Comparison of ENCODE assay signal across 8 cellular contexts in the genomic region with DNA sequence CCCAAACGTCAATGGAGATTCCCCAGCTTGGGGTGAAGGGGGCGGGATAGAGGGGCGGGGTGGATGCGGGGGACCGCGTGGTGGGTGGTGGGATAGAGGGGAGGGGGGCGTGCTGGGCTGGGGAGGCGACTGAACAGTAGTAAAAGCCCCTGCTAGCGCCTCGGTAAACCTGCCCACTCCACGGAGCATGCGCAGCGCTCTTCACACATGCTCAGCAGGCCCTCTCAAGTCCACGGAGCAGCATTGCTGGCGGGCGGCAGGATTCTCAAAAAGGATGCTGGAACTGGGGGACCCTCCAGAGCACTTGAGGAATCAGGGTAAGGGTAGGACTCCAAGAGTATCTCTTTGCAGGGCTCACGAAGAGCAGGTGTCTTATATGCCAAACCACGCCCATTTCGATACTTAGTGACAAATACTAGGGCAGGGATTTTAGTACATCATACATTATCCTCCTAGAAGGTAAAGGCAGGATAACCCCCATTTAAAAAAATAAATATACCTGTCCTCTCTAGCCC. TPM values are rescaled to one million over a fixed set of nuclear protein-coding genes. Genes with fewer than 3 reads are reported as not detected.
A peak's percentile ranks its signal among the peaks of the same experiment; 100 is the strongest.
DNase-seq lines count a peak whose midpoint lies in the region; ATAC-seq and TF ChIP-seq lines count a peak whose summit lies in the region.

No MANE protein-coding gene starts in this region.

- no peak overlapping the region for H3K27ac ChIP-seq in SU-DHL-6 (ENCODE audit: low read depth, low read length)

- peak; percentile 67 for ATAC-seq in GM18498 (IDR thresholded peaks at IDR 0.05; ENCODE audit: unreplicated experiment)
- ATAC-seq in HG03571 (IDR thresholded peaks at IDR 0.05; ENCODE audit: unreplicated experiment), result peak; percentile 62
- peak in 1 of 2 donors; percentile 41 for ATAC-seq in naive thymus-derived CD8-positive, alpha-beta T cell

- H3K4me1 Mint-ChIP-seq in naive thymus-derived CD8-positive, alpha-beta T cell, result peaks cover 0 to 6% (median 5%) of the 10 kb centered on the region in 4 donors

- peaks cover 0 to 21% (median 10%) of the 10 kb centered on the region in 9 donors for H3K9me3 Mint-ChIP-seq in naive thymus-derived CD8-positive, alpha-beta T cell

- H3K27me3 Mint-ChIP-seq in naive thymus-derived CD8-positive, alpha-beta T cell, result peaks cover 8 to 48% (median 27%) of the 10 kb centered on the region in 5 donors

- H2AFZ ChIP-seq in SU-DHL-6 (ENCODE audit: low read depth, low read length, severe bottlenecking), result peak overlapping the region; percentile 74

- peak overlapping the region; percentile 61 for H3K4me3 ChIP-seq in AG04449 (ENCODE audit: low read depth, low read length)
- peak overlapping the region; percentile 70 for H3K4me3 ChIP-seq in SU-DHL-6 (ENCODE audit: insufficient read depth, low read length, poor library complexity, severe bottlenecking)

- TF ChIP-seq CTCF in AG04449 (IDR thresholded peaks at IDR 0.05; ENCODE audit: insufficient read depth, low read length, missing control alignments) (no peak), SU-DHL-6 (IDR thresholded peaks at IDR 0.05; ENCODE audit: insufficient read depth, low read length, poor library complexity, severe bottlenecking) (no peak)

- peak overlapping the region; percentile 86 for H3K4me2 ChIP-seq in SU-DHL-6 (ENCODE audit: low read depth, low read length, poor library complexity, severe bottlenecking)

- peaks cover 3% of the 10 kb centered on the region; the same call in 1 of the 2 replicates for H3F3A ChIP-seq in SU-DHL-6 (ENCODE audit: insufficient read depth)

- no peaks in the 10 kb centered on the region for H3K9me3 ChIP-seq in SU-DHL-6 (ENCODE audit: insufficient read depth, low read length)

- peak overlapping the region in 9 of 10 donors; percentile 18 to 71 (median 51) for H3K4me3 Mint-ChIP-seq in naive thymus-derived CD8-positive, alpha-beta T cell

- H4K20me1 ChIP-seq in SU-DHL-6 (ENCODE audit: low read depth, low read length), result no peaks in the 10 kb centered on the region

- DNase-seq in AG04449 (ENCODE audit: low read depth, low spot score) (no peak), fibroblast of peridontal ligament (ENCODE audit: extremely low read depth) (peak; percentile 57), RPMI8226 (no peak), Kasumi-1 (lab: John Stamatoyannopoulos, UW) (no peak)
- DNase-seq in naive thymus-derived CD8-positive, alpha-beta T cell, result peak in 2 of 10 donors; percentile 1 to 52

- no peaks in the 10 kb centered on the region for H3K27me3 ChIP-seq in SU-DHL-6 (ENCODE audit: low read length)

- POLR2A ChIA-PET in AG04449 (lab: Yijun Ruan, JAX), result no interaction called here
- POLR2A ChIA-PET in naive thymus-derived CD8-positive, alpha-beta T cell (lab: Charles Lee), result no interaction called here

- H3K79me2 ChIP-seq in SU-DHL-6 (ENCODE audit: insufficient read depth, low read length), result peaks cover 8% of the 10 kb centered on the region; the same call in 1 of the 2 replicates

- CTCF ChIA-PET in AG04449 (lab: Yijun Ruan, JAX), result interaction anchor here (0.6 to 1.3 kb wide), 2 partner anchors 57 to 142 kb away, joined by 3 to 5 read pairs; no protein-coding TSS in a partner anchor

- peaks cover 0 to 12% (median 5%) of the 10 kb centered on the region in 3 donors for H3K36me3 Mint-ChIP-seq in naive thymus-derived CD8-positive, alpha-beta T cell

- no peaks in the 10 kb centered on the region for H3K9me2 ChIP-seq in SU-DHL-6 (replicated peaks; ENCODE audit: insufficient read depth, low read length)

- H3K9ac ChIP-seq in SU-DHL-6 (ENCODE audit: low read length), result peak overlapping the region; percentile 68

- peak overlapping the region in 2 of 10 donors; percentile 18 to 55 for H3K27ac Mint-ChIP-seq in naive thymus-derived CD8-positive, alpha-beta T cell

- no peaks in the 10 kb centered on the region for H3K36me3 ChIP-seq in SU-DHL-6 (ENCODE audit: low read length)

RNA-seq across cellular contexts. Expression of a gene that starts 0.4 kb away (rescaled TPM):
- total RNA-seq in naive thymus-derived CD8-positive, alpha-beta T cell, result under 1 TPM; 0.30 to 0.57 TPM
- polyA plus RNA-seq in naive thymus-derived CD8-positive, alpha-beta T cell, result under 1 TPM in 1 of 3 donors, not detected in 2; 0.26 TPM
